15 cellular contexts compared by ENCODE assay signal in the genomic region with DNA sequence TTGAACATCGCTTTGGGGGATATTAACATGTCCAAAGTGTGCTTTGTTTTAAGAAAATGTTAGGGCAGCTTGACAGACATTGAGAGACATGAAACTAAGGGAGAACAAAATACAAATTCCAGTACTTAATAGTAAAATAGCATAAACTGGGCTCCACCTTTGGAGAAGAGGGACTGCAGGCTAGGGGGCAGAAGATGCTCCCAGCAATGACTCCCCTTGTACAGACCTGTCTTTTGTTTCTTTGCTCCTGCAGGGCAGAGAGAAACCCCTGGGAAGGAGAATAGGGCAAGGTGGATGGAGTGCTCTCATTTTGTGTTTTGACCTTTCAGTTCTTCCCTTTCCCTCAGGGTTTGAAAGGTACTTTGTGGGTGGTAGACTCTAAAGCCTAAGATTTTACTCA.
DNase-seq lines count a peak whose midpoint lies in the region; ATAC-seq and TF ChIP-seq lines count a peak whose summit lies in the region.
"Had no signal": no experiment of that assay in that cellular context is flagged by ENCODE, and none has a peak within 500 bp of the region (broad histone marks: within the 10 kb centered on the region; RNA-seq: fewer than 3 reads in every experiment).

No MANE protein-coding gene starts in this region.

- no peak overlapping the region for H3T11ph ChIP-seq in H9 (ENCODE audit: low read length)

- no peak overlapping the region for H3K14ac ChIP-seq in H9 (ENCODE audit: insufficient read depth, low read length)

- no peaks in the 10 kb centered on the region for H3K27me3 ChIP-seq in A673 (replicated peaks; ENCODE audit: insufficient read depth, low read depth, low read length, poor library complexity)
- H3K27me3 ChIP-seq in H9 (ENCODE audit: insufficient read depth, low read length) = no peaks in the 10 kb centered on the region
- H3K27me3 ChIP-seq in naive thymus-derived CD4-positive, alpha-beta T cell (ENCODE audit: control insufficient read depth in 2 of 2, insufficient read depth in 2 of 2, low read length in 2 of 2) = no peaks in the 10 kb centered on the region

- H4K5ac ChIP-seq in H9 (ENCODE audit: insufficient read length, low read depth, low read length) = no peak overlapping the region

- no peak overlapping the region for H3K9ac ChIP-seq in H9 (ENCODE audit: extremely low read depth, insufficient read length, low read length)

- no TSS peak for BruUV-seq in A673 (replicated peaks; lab: Mats Ljungman, UMichigan)

- no peak overlapping the region for H2AK5ac ChIP-seq in H9 (ENCODE audit: insufficient read length, low read length)

- H3K18ac ChIP-seq in H9 (ENCODE audit: insufficient read length, low read depth, low read length) = no peak overlapping the region

- H3K4ac ChIP-seq in H9 (ENCODE audit: low read depth, low read length) = no peak overlapping the region

- DNase-seq in A673 (ENCODE audit: low spot score) (no peak), H9 (peak; percentile 33), WTC11 (ENCODE audit: low spot score) (peak; percentile 14), iPS-NIHi11 (ENCODE audit: low spot score) (peak; percentile 24), T-cell (no peak)
- DNase-seq in naive thymus-derived CD4-positive, alpha-beta T cell = no peak
- DNase-seq in activated CD4-positive, alpha-beta T cell treated with anti-CD3 and anti-CD28 coated beads, Interleukin-2, amount 50 U/mL, for 1 hour = no peak
- no peak for DNase-seq in activated CD8-positive, alpha-beta memory T cell treated with anti-CD3 and anti-CD28 coated beads for 24 hours
- DNase-seq: AML-193; Calu3; CD4-positive, alpha-beta T cell; DMS79; GDM1; HFFc6; PC-9 had no signal

- H3K23ac ChIP-seq in H9 (ENCODE audit: insufficient read length, low read depth, low read length) = no peak overlapping the region

- H3K4me1 ChIP-seq in A673 (ENCODE audit: insufficient read depth, low read length, poor library complexity, severe bottlenecking) = no peaks in the 10 kb centered on the region
- no peaks in the 10 kb centered on the region for H3K4me1 ChIP-seq in H9 (ENCODE audit: insufficient read depth, low read length)
- no peaks in the 10 kb centered on the region for H3K4me1 ChIP-seq in naive thymus-derived CD4-positive, alpha-beta T cell (ENCODE audit: control insufficient read depth in 2 of 2, insufficient read depth in 2 of 2, low read length in 2 of 2)

- H3K9me3 Mint-ChIP-seq in H9 = no peaks in the 10 kb centered on the region
- H3K9me3 Mint-ChIP-seq in WTC11 = no peaks in the 10 kb centered on the region
- peaks cover 0 to 4% (median 0%) of the 10 kb centered on the region in 11 donors for H3K9me3 Mint-ChIP-seq in naive thymus-derived CD4-positive, alpha-beta T cell
- H3K9me3 Mint-ChIP-seq in T-cell = peaks cover 0 to 4% (median 0%) of the 10 kb centered on the region in 3 donors
- H3K9me3 Mint-ChIP-seq: HFFc6 had no signal

- ATAC-seq in WTC11 (peak; percentile 88), T-cell (replicated peaks in 1 of 4) (no peak)
- no peak for ATAC-seq in naive thymus-derived CD4-positive, alpha-beta T cell

- WGBS in H9 (ENCODE audit: extremely low coverage, insufficient read length, low lambda C conversion rate) = no CpG with 5 or more reads among the region's 1 CpG

- no peaks in the 10 kb centered on the region for H3K36me3 Mint-ChIP-seq in H9 (ENCODE audit: insufficient read depth in 1 of 3, low read depth in 3 of 3)
- no peaks in the 10 kb centered on the region for H3K36me3 Mint-ChIP-seq in WTC11
- H3K36me3 Mint-ChIP-seq in naive thymus-derived CD4-positive, alpha-beta T cell = no peaks in the 10 kb centered on the region
- H3K36me3 Mint-ChIP-seq in T-cell = no peaks in the 10 kb centered on the region

- H3K36me3 ChIP-seq in A673 (ENCODE audit: insufficient read depth, low read length, poor library complexity, severe bottlenecking) = no peaks in the 10 kb centered on the region
- no peaks in the 10 kb centered on the region for H3K36me3 ChIP-seq in naive thymus-derived CD4-positive, alpha-beta T cell (ENCODE audit: control insufficient read depth in 2 of 3, insufficient read depth in 3 of 3, low read length in 3 of 3)

- H3K4me3 Mint-ChIP-seq in H9 = no peak overlapping the region
- H3K4me3 Mint-ChIP-seq in WTC11 = no peak overlapping the region
- no peak overlapping the region for H3K4me3 Mint-ChIP-seq in naive thymus-derived CD4-positive, alpha-beta T cell
- H3K4me3 Mint-ChIP-seq in T-cell = no peak overlapping the region
- H3K4me3 Mint-ChIP-seq: CD4-positive, alpha-beta T cell; HFFc6 had no signal

- intact Hi-C loops in A673 (cut with micrococcal nuclease; ENCODE audit: unreplicated experiment) = no loop called here
- intact Hi-C loops in naive thymus-derived CD4-positive, alpha-beta T cell (cut with micrococcal nuclease) = no loop called here

- H3K27ac Mint-ChIP-seq in H9 = no peak overlapping the region
- no peak overlapping the region for H3K27ac Mint-ChIP-seq in WTC11
- H3K27ac Mint-ChIP-seq in naive thymus-derived CD4-positive, alpha-beta T cell = no peak overlapping the region
- H3K27ac Mint-ChIP-seq in T-cell = no peak overlapping the region
- H3K27ac Mint-ChIP-seq: CD4-positive, alpha-beta T cell; HFFc6 had no signal

- H3K4me1 Mint-ChIP-seq in H9 (no peaks in the 10 kb centered on the region), WTC11 (0 out of 2 replicates have a peak, but pooled peaks cover 3% of the 10 kb centered on the region), T-cell (no peaks in the 10 kb centered on the region)
- H3K4me1 Mint-ChIP-seq in naive thymus-derived CD4-positive, alpha-beta T cell = no peaks in the 10 kb centered on the region

- H4K20me1 ChIP-seq in H9 (ENCODE audit: control insufficient read depth, insufficient read depth, insufficient read length) = no peaks in the 10 kb centered on the region

- POLR2A ChIA-PET in A673 (lab: Charles Lee; ENCODE audit: low non-redundant PET) = no interaction called here
- POLR2A ChIA-PET in WTC11 (lab: Charles Lee) = no interaction called here
- POLR2A ChIA-PET in naive thymus-derived CD4-positive, alpha-beta T cell (lab: Charles Lee) = no interaction called here
- POLR2A ChIA-PET in T-cell (lab: Charles Lee) = no interaction called here

- no peaks in the 10 kb centered on the region for H3K23me2 ChIP-seq in H9 (ENCODE audit: insufficient read length, low read depth, low read length, poor library complexity, severe bottlenecking)

- no peak overlapping the region for H2BK20ac ChIP-seq in H9 (ENCODE audit: low read depth, low read length, poor library complexity, severe bottlenecking)

- H3K27ac ChIP-seq in A673 (ENCODE audit: low read depth, low read length, poor library complexity, severe bottlenecking) (no peak overlapping the region), H9 (ENCODE audit: insufficient read length, low read depth, low read length) (no peak overlapping the region)
- no peak overlapping the region for H3K27ac ChIP-seq in naive thymus-derived CD4-positive, alpha-beta T cell (ENCODE audit: low read depth, low read length)
- H3K27ac ChIP-seq: PC-9 had no signal

- H3K4me2 ChIP-seq in H9 (ENCODE audit: insufficient read depth, insufficient read length, low read length) = no peak overlapping the region
- H3K4me2 ChIP-seq: PC-9 had no signal

- CTCF ChIA-PET in A673 (lab: Charles Lee) = no interaction called here
- CTCF ChIA-PET in WTC11 (lab: Charles Lee) = interaction anchor here (1.5 kb wide), 1 partner anchor 9 kb away, joined by 3 read pairs; no protein-coding TSS in a partner anchor
- CTCF ChIA-PET in naive thymus-derived CD4-positive, alpha-beta T cell (lab: Charles Lee) = no interaction called here
- CTCF ChIA-PET in T-cell (lab: Charles Lee) = no interaction called here

- TF ChIP-seq CTCF in A673 (conservative IDR thresholded peaks at IDR 0.05; ENCODE audit: low read depth, low read length) (0 out of 2 replicates have a peak, but pooled peaks have one; percentile 16), H9 (conservative IDR thresholded peaks at IDR 0.05) (peak; percentile 58), WTC11 (IDR thresholded peaks at IDR 0.05) (no peak)

- no peaks in the 10 kb centered on the region for H3K79me1 ChIP-seq in H9 (ENCODE audit: insufficient read depth, low read depth, low read length, poor library complexity, severe bottlenecking)

- H3K56ac ChIP-seq in H9 (ENCODE audit: insufficient read length, low read depth, low read length) = no peak overlapping the region

- H3K9me3 ChIP-seq in A673 (ENCODE audit: low read depth, low read length, poor library complexity, severe bottlenecking) (no peaks in the 10 kb centered on the region), H9 (ENCODE audit: control insufficient read depth, low read depth, low read length) (no peaks in the 10 kb centered on the region)
- no peaks in the 10 kb centered on the region for H3K9me3 ChIP-seq in naive thymus-derived CD4-positive, alpha-beta T cell (ENCODE audit: control insufficient read depth in 2 of 3, low read length in 3 of 3)

- H2BK12ac ChIP-seq in H9 (ENCODE audit: insufficient read length, low read depth, low read length) = no peak overlapping the region

- H2AFZ ChIP-seq in H9 (ENCODE audit: low read length) = no peak overlapping the region
- H2AFZ ChIP-seq: PC-9 had no signal

- no peaks in the 10 kb centered on the region for H3K27me3 Mint-ChIP-seq in H9 (ENCODE audit: low read depth)
- no peaks in the 10 kb centered on the region for H3K27me3 Mint-ChIP-seq in WTC11 (ENCODE audit: low read depth)
- no peaks in the 10 kb centered on the region for H3K27me3 Mint-ChIP-seq in naive thymus-derived CD4-positive, alpha-beta T cell
- H3K27me3 Mint-ChIP-seq in T-cell = no peaks in the 10 kb centered on the region
- H3K27me3 Mint-ChIP-seq: CD4-positive, alpha-beta T cell had no signal

- H2BK15ac ChIP-seq in H9 (ENCODE audit: low read depth, low read length) = no peak overlapping the region

- no peak overlapping the region for H2BK120ac ChIP-seq in H9 (ENCODE audit: low read depth, low read length, poor library complexity, severe bottlenecking)

- no peak overlapping the region for H3K4me3 ChIP-seq in A673 (ENCODE audit: low read depth, low read length, poor library complexity, severe bottlenecking)
- no peak overlapping the region for H3K4me3 ChIP-seq in naive thymus-derived CD4-positive, alpha-beta T cell (ENCODE audit: low read length)
- H3K4me3 ChIP-seq: PC-9 had no signal

- H4K91ac ChIP-seq in H9 (ENCODE audit: insufficient read length, low read depth, low read length) = no peak overlapping the region

- H4K8ac ChIP-seq in H9 (replicated peaks; ENCODE audit: insufficient read length, low read depth, low read length) = no peak overlapping the region

- H2BK5ac ChIP-seq in H9 (ENCODE audit: insufficient read length, low read length) = no peak overlapping the region

- H3K79me2 ChIP-seq in H9 (ENCODE audit: insufficient read depth, low read length) = no peaks in the 10 kb centered on the region

TF ChIP-seq in WTC11, 78 proteins besides CTCF, POLR2A, EP300 and RAD21 (continues in another document):
- TF ChIP-seq GTF2I (CRISPR knock-in tag; conservative IDR thresholded peaks at IDR 0.05) = no peak
- no peak for TF ChIP-seq ZBTB21 (CRISPR knock-in tag; IDR thresholded peaks at IDR 0.05; ENCODE audit: borderline replicate concordance)
- TF ChIP-seq ZNF219 (CRISPR knock-in tag; IDR thresholded peaks at IDR 0.05; ENCODE audit: borderline replicate concordance) = no peak
- no peak for TF ChIP-seq SMAD3 (CRISPR knock-in tag; IDR thresholded peaks at IDR 0.05; ENCODE audit: borderline replicate concordance)
- no peak for TF ChIP-seq TP53 (CRISPR knock-in tag; IDR thresholded peaks at IDR 0.05)
- TF ChIP-seq ZNF416 (CRISPR knock-in tag; IDR thresholded peaks at IDR 0.05) = no peak

Comparison
In these comparisons a context has a peak if more than half of its experiments do, and no peak if none do; other contexts are left out.
1. DNase-seq: peak in H9 (single experiment), WTC11 (single experiment) and iPS-NIHi11 (single experiment); none in A673 (single experiment), naive thymus-derived CD4-positive, alpha-beta T cell (0 of 9), activated CD4-positive, alpha-beta T cell treated with anti-CD3 and anti-CD28 coated beads, Interleukin-2, amount 50 U/mL, for 1 hour (single experiment), activated CD8-positive, alpha-beta memory T cell treated with anti-CD3 and anti-CD28 coated beads for 24 hours (single experiment) and T-cell (0 of 34).